Comparison of ENCODE assay signal across 8 cellular contexts in the genomic region with DNA sequence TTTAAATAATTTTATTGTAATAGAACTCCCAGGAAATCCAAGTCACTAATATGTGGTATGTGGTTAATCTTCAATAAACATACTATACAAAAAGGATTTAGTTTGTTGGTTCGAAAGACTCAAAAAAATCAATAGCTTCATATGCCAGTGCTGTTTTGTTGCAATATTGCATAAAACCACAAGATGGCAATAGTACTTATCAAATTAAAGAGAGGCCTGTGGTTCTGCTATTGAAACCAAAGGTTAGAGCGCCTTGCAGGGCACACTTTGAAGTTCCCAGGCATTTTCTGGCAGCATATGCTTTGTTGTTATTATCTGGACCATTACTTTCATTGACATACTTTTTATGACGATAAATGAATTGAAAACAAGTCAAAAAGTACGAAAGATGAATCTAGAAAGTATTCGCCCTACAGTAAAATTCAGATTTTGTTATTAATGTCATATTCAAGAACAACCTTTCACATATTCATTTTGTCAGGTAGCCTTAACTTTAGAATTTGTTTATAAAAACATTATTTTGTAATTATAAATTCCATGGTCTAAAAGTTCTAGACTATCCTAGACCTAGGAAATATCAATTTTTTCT.
DNase-seq lines count a peak whose midpoint lies in the region; ATAC-seq, FAIRE-seq and TF ChIP-seq lines count a peak whose summit lies in the region.

No MANE protein-coding gene starts in this region.

- TF ChIP-seq CTCF in D721Med (IDR thresholded peaks at IDR 0.05; ENCODE audit: insufficient read depth, missing control alignments) (peak; percentile 72), adrenal gland (IDR thresholded peaks at IDR 0.05) (peak; percentile 31 to 74 (median 64)), right atrium auricular region (IDR thresholded peaks at IDR 0.05) (peak; percentile 52 to 75), gastrocnemius medialis (IDR thresholded peaks at IDR 0.05 in 4 of 5, conservative IDR thresholded peaks at IDR 0.05 in 1 of 5) (peak; percentile 27 to 55 (median 39)), suprapubic skin (IDR thresholded peaks at IDR 0.05) (peak in 1 of 2 donors; percentile 46)

- in situ Hi-C loops in gastrocnemius medialis (cut with MboI; ENCODE audit: low sequenced_read_pairs in 4 of 4) = loop anchor here in 2 of 4 donors (10.0 to 25.0 kb wide), 2 partner anchors 269 to 286 kb away; no protein-coding TSS in a partner anchor

- no peaks in the 10 kb centered on the region for H3K9me3 ChIP-seq in adrenal gland (replicated peaks in 1 of 3)
- H3K9me3 ChIP-seq in right atrium auricular region = peaks cover 0 to 9% of the 10 kb centered on the region in 2 donors
- no peaks in the 10 kb centered on the region for H3K9me3 ChIP-seq in gastrocnemius medialis
- peaks cover 4% of the 10 kb centered on the region for H3K9me3 ChIP-seq in suprapubic skin

- H3K27ac ChIP-seq in adrenal gland (no peak overlapping the region), right atrium auricular region (no peak overlapping the region), gastrocnemius medialis (no peak overlapping the region), suprapubic skin (no peak overlapping the region)

- H3K36me3 ChIP-seq in adrenal gland (replicated peaks in 1 of 2) (no peaks in the 10 kb centered on the region), right atrium auricular region (no peaks in the 10 kb centered on the region), gastrocnemius medialis (no peaks in the 10 kb centered on the region), suprapubic skin (no peaks in the 10 kb centered on the region)

- no peak for TF ChIP-seq POLR2A in adrenal gland (IDR thresholded peaks at IDR 0.05)
- no peak for TF ChIP-seq POLR2A in gastrocnemius medialis (IDR thresholded peaks at IDR 0.05)
- no peak for TF ChIP-seq POLR2A in suprapubic skin (IDR thresholded peaks at IDR 0.05)

- no peaks in the 10 kb centered on the region for H3K4me1 ChIP-seq in adrenal gland (replicated peaks in 1 of 2)
- no peaks in the 10 kb centered on the region for H3K4me1 ChIP-seq in right atrium auricular region
- H3K4me1 ChIP-seq in gastrocnemius medialis = no peaks in the 10 kb centered on the region
- H3K4me1 ChIP-seq in suprapubic skin = no peaks in the 10 kb centered on the region

- H3K27me3 ChIP-seq in adrenal gland = no peaks in the 10 kb centered on the region
- no peaks in the 10 kb centered on the region for H3K27me3 ChIP-seq in right atrium auricular region
- no peaks in the 10 kb centered on the region for H3K27me3 ChIP-seq in gastrocnemius medialis
- no peaks in the 10 kb centered on the region for H3K27me3 ChIP-seq in suprapubic skin

- peak; percentile 14 for DNase-seq in D721Med (ENCODE audit: insufficient read length, low spot score)
- peak; percentile 75 for DNase-seq in NCI-H510A treated with DMSO at 0.1 percent for 48 hours (lab: John Stamatoyannopoulos, UW)
- DNase-seq in adrenal gland = peak in 5 of 7 donors; percentile 20 to 40 (median 21)
- DNase-seq in right atrium auricular region (ENCODE audit: low spot score) = no peak
- no peak for DNase-seq in gastrocnemius medialis
- DNase-seq in suprapubic skin (ENCODE audit: low spot score in 2 of 2) = no peak

- H3K4me3 ChIP-seq in adrenal gland (no peak overlapping the region), right atrium auricular region (no peak overlapping the region), gastrocnemius medialis (no peak overlapping the region), suprapubic skin (no peak overlapping the region)

- intact Hi-C loops in adrenal gland (cut with DNase I) (no loop called here), gastrocnemius medialis (cut with DNase I; ENCODE audit: low total_unique reads) (loop anchor here (10.0 kb wide), 1 partner anchor 266 kb away; no protein-coding TSS in a partner anchor)

- 37 to 43% (median 38%) methylated on average over 5 of the region's 5 CpGs for WGBS in adrenal gland, 4 donors
- 46% methylated on average over 5 of the region's 5 CpGs for WGBS in suprapubic skin

- no peak for TF ChIP-seq EP300 in suprapubic skin (IDR thresholded peaks at IDR 0.05)

- FAIRE-seq in D721Med (lab: Jason Lieb, UNC) = peak; percentile 96

- peak; percentile 68 for ATAC-seq in GM19328 (IDR thresholded peaks at IDR 0.05; ENCODE audit: unreplicated experiment)
- ATAC-seq in HG03469 (IDR thresholded peaks at IDR 0.05; ENCODE audit: unreplicated experiment) = peak; percentile 88
- peak in 1 of 2 donors; percentile 53 for ATAC-seq in gastrocnemius medialis

Comparison
In these comparisons a context has a peak if more than half of its experiments do, and no peak if none do; other contexts are left out.
1. DNase-seq: peak in D721Med (single experiment), NCI-H510A treated with DMSO at 0.1 percent for 48 hours (single experiment) and adrenal gland (5 of 7); none in right atrium auricular region (single experiment), gastrocnemius medialis (0 of 2) and suprapubic skin (0 of 2).